22 cellular contexts compared by ENCODE assay signal in the genomic region with DNA sequence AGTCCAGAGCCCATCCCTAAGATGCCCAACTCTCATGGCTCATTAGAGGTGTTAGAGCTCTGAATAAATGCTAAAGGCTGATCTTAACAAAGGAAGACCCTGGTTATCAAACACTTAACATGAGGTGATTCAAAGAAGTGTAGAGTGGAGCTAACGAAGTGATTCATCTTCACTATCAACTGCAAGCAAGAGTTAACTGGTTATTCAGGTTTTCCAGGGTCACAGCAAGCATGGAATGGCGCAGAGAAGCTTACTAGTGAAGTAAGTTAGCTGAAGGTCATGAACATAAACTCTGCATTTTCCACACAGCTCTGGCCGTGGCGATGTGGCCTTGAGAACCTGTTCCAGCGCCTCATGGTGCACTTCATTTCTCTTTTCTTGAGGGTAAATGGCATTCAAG. TPM values are rescaled to one million over a fixed set of nuclear protein-coding genes. Genes with fewer than 3 reads are reported as not detected.
DNase-seq lines count a peak whose midpoint lies in the region; ATAC-seq and TF ChIP-seq lines count a peak whose summit lies in the region.
"Had no signal": no experiment of that assay in that cellular context is flagged by ENCODE, and none has a peak within 500 bp of the region (broad histone marks: within the 10 kb centered on the region; RNA-seq: fewer than 3 reads in every experiment).

No MANE protein-coding gene starts in this region.

- no peak overlapping the region for H2BK5ac ChIP-seq in trophoblast cell (ENCODE audit: low read depth, low read length, poor library complexity)

- H3K79me2 ChIP-seq in PC-9 (ENCODE audit: low read depth) (peaks cover 57% of the 10 kb centered on the region), fibroblast of lung (ENCODE audit: control insufficient read depth, insufficient read depth, low read length) (peaks cover 67% of the 10 kb centered on the region), trophoblast cell (ENCODE audit: control insufficient read depth, insufficient read depth, low read length, poor library complexity) (no peaks in the 10 kb centered on the region)
- H3K79me2 ChIP-seq: parathyroid adenoma had no signal

- H2AFZ ChIP-seq in PC-9 (no peak overlapping the region), fibroblast of lung (ENCODE audit: low read length) (no peak overlapping the region), trophoblast cell (ENCODE audit: insufficient read depth, low read length, poor library complexity) (no peak overlapping the region)
- H2AFZ ChIP-seq: parathyroid adenoma had no signal

- BruUV-seq in PC-9 (replicated peaks; lab: Mats Ljungman, UMichigan): no TSS peak

- no peaks in the 10 kb centered on the region for H3K79me1 ChIP-seq in trophoblast cell (ENCODE audit: low read length)

- H4K8ac ChIP-seq in trophoblast cell (ENCODE audit: low read depth, low read length): no peak overlapping the region

- CTCF ChIA-PET in PC-9 (lab: Charles Lee): no interaction called here

- in situ Hi-C loops in brain microvascular endothelial cell (cut with HindIII; ENCODE audit: low pct_ligation_motif_present, low sequenced_read_pairs): no loop called here

- no peak for ATAC-seq in GM18498 (IDR thresholded peaks at IDR 0.05; ENCODE audit: unreplicated experiment)
- ATAC-seq: body of pancreas; natural killer cell treated with Interleukin-12 subunit alpha and Interleukin-12 subunit beta and Interleukin-15 and Interleukin-18, amount 100 ng/mL, for 72 hours; sciatic nerve; stimulated activated memory B cell treated with anti-CD40 and anti-IgM and Interleukin-4, amounts not matched to agents 10 μg/mL and 1 μg/mL and 100 μg/mL, for 72 hours; T-cell had no signal

- H4K20me1 ChIP-seq in PC-9 (ENCODE audit: insufficient read depth) (peaks cover 11% of the 10 kb centered on the region), fibroblast of lung (ENCODE audit: control insufficient read depth, extremely low read depth, insufficient read depth, low read length) (peaks cover 2% of the 10 kb centered on the region)

- TF ChIP-seq POLR2A in spleen (IDR thresholded peaks at IDR 0.05): no peak

- no peak overlapping the region for H2BK120ac ChIP-seq in trophoblast cell (ENCODE audit: insufficient read depth, low read length, poor library complexity)

- H3K27ac ChIP-seq in PC-9 (0 out of 2 replicates have a peak overlapping the region, but pooled peaks have one; percentile 20), fibroblast of lung (ENCODE audit: insufficient read depth, low read length) (peak overlapping the region; percentile 26), trophoblast cell (ENCODE audit: low read depth, low read length) (no peak overlapping the region), substantia nigra (ENCODE audit: low read depth, low read length, poor library complexity, severe bottlenecking) (no peak overlapping the region), spleen (peak overlapping the region in 3 of 8 donors; percentile 7 to 82 (median 62)), brain microvascular endothelial cell (no peak overlapping the region)
- H3K27ac ChIP-seq: body of pancreas, parathyroid adenoma, thyroid gland had no signal

- no peak for TF ChIP-seq CTCF in PC-9 (conservative IDR thresholded peaks at IDR 0.05)
- no peak for TF ChIP-seq CTCF in fibroblast of lung (conservative IDR thresholded peaks at IDR 0.05 in 1 of 2, IDR thresholded peaks at IDR 0.05 in 1 of 2; ENCODE audit: low read depth in 1 of 2, low read length in 2 of 2)
- no peak for TF ChIP-seq CTCF in spleen (IDR thresholded peaks at IDR 0.05 in 8 of 11, conservative IDR thresholded peaks at IDR 0.05 in 3 of 11)
- no peak for TF ChIP-seq CTCF in brain microvascular endothelial cell (IDR thresholded peaks at IDR 0.05; ENCODE audit: low read depth, low read length, missing control alignments)

- H2BK12ac ChIP-seq in trophoblast cell (ENCODE audit: low read length): no peak overlapping the region

- no peaks in the 10 kb centered on the region for H3K9me2 ChIP-seq in PC-9 (ENCODE audit: insufficient read depth)

- H3K4me2 ChIP-seq in PC-9: 0 out of 2 replicates have a peak overlapping the region, but pooled peaks have one; percentile 15
- peak overlapping the region; percentile 28 for H3K4me2 ChIP-seq in fibroblast of lung (ENCODE audit: extremely low read depth, insufficient read depth, low read length)
- H3K4me2 ChIP-seq in trophoblast cell (ENCODE audit: low read length): no peak overlapping the region

- no peak overlapping the region for H3K18ac ChIP-seq in trophoblast cell (ENCODE audit: low read length)

- DNase-seq in EH (ENCODE audit: low read depth) (peak; percentile 35), PC-9 (peak; percentile 35 to 68), fibroblast of lung (ENCODE audit: low read depth in 2 of 2) (no peak), trophoblast cell (peak; percentile 72 to 87), substantia nigra (lab: John Stamatoyannopoulos, UW) (no peak), spleen (no peak), brain microvascular endothelial cell (no peak)
- DNase-seq: activated CD4-positive, alpha-beta T cell treated with anti-CD3 and anti-CD28 coated beads, Interleukin-2, amount 50 U/mL, for 1 hour; body of pancreas; CD4-positive, alpha-beta T cell; NCI-H1417 treated with DMSO at 0.1 percent for 48 hours; NCI-H2107; NCI-H774; SIG-M5; T-cell; thyroid gland had no signal

- H3K4ac ChIP-seq in trophoblast cell (ENCODE audit: low read depth, low read length): no peak overlapping the region

- WGBS in trophoblast cell (ENCODE audit: extremely low coverage, insufficient coverage, insufficient read length): no CpG with 5 or more reads among the region's 5 CpGs
- 72 to 81% (median 78%) methylated on average over 5 of the region's 5 CpGs for WGBS in spleen, 5 donors

- POLR2A ChIA-PET in PC-9 (lab: Charles Lee; ENCODE audit: unreplicated experiment): interaction anchor here (0.6 kb wide), 2 partner anchors 510 to 709 kb away, joined by 5 to 7 read pairs; no protein-coding TSS in a partner anchor

- no peak overlapping the region for H3K4me3 ChIP-seq in PC-9
- peak overlapping the region in 1 of 4 experiments; percentile 14 for H3K4me3 ChIP-seq in fibroblast of lung (replicated peaks in 1 of 4; ENCODE audit: control extremely low read depth in 1 of 4, insufficient read depth in 1 of 4, low read depth in 3 of 4, low read length in 4 of 4)
- H3K4me3 ChIP-seq in trophoblast cell (ENCODE audit: low read depth, low read length): no peak overlapping the region
- H3K4me3 ChIP-seq in spleen: no peak overlapping the region
- H3K4me3 ChIP-seq in brain microvascular endothelial cell (ENCODE audit: low read depth, low read length): no peak overlapping the region
- H3K4me3 ChIP-seq: body of pancreas, thyroid gland had no signal

- H4K91ac ChIP-seq in trophoblast cell (ENCODE audit: low read depth, low read length): no peak overlapping the region

- H3K9ac ChIP-seq in fibroblast of lung (ENCODE audit: insufficient read depth, low read length) (no peak overlapping the region), trophoblast cell (ENCODE audit: low read length) (no peak overlapping the region)
- H3K9ac ChIP-seq: parathyroid adenoma had no signal

- H2AK5ac ChIP-seq in trophoblast cell (ENCODE audit: low read length): no peak overlapping the region

- no peaks in the 10 kb centered on the region for H3K27me3 ChIP-seq in PC-9 (ENCODE audit: insufficient read depth, low read depth)
- no peaks in the 10 kb centered on the region for H3K27me3 ChIP-seq in fibroblast of lung (ENCODE audit: control insufficient read depth, insufficient read depth, low read length)
- H3K27me3 ChIP-seq in trophoblast cell (ENCODE audit: insufficient read depth, low read length): no peaks in the 10 kb centered on the region
- no peaks in the 10 kb centered on the region for H3K27me3 ChIP-seq in spleen (replicated peaks in 1 of 7)
- H3K27me3 ChIP-seq in brain microvascular endothelial cell (replicated peaks): no peaks in the 10 kb centered on the region
- H3K27me3 ChIP-seq: body of pancreas, thyroid gland had no signal

- intact Hi-C loops in PC-9 (cut with micrococcal nuclease; ENCODE audit: unreplicated experiment) (loop anchor here (1.0 kb wide), 1 partner anchor 9 kb away; no protein-coding TSS in a partner anchor), spleen (cut with DNase I; ENCODE audit: low total_unique reads) (no loop called here)

- peaks cover 59% of the 10 kb centered on the region; the same call in 1 of the 2 replicates for H3F3A ChIP-seq in PC-9 (ENCODE audit: insufficient read depth, low read depth)

- no peak overlapping the region for H3K23ac ChIP-seq in trophoblast cell (ENCODE audit: low read length)

- no peak overlapping the region for H4K12ac ChIP-seq in trophoblast cell (ENCODE audit: low read depth, low read length)

- H3K9me3 ChIP-seq in PC-9 (ENCODE audit: insufficient read depth, low read depth): no peaks in the 10 kb centered on the region
- H3K9me3 ChIP-seq in fibroblast of lung (ENCODE audit: control insufficient read depth, insufficient read depth, low read depth, low read length): no peaks in the 10 kb centered on the region
- no peaks in the 10 kb centered on the region for H3K9me3 ChIP-seq in trophoblast cell (ENCODE audit: insufficient read depth, low read depth, low read length)
- H3K9me3 ChIP-seq in spleen: no peaks in the 10 kb centered on the region
- H3K9me3 ChIP-seq: body of pancreas, thyroid gland had no signal

- H3K4me1 ChIP-seq in PC-9 (replicated peaks; ENCODE audit: insufficient read depth): peaks cover 47% of the 10 kb centered on the region
- H3K4me1 ChIP-seq in fibroblast of lung (ENCODE audit: control insufficient read depth, extremely low read depth, insufficient read depth, low read length): peaks cover 51% of the 10 kb centered on the region
- peaks cover 0 to 5% of the 10 kb centered on the region in 2 experiments for H3K4me1 ChIP-seq in trophoblast cell (ENCODE audit: control insufficient read depth in 1 of 2, insufficient read depth in 2 of 2, low read length in 2 of 2)
- H3K4me1 ChIP-seq in spleen: peaks cover 0 to 29% (median 0%) of the 10 kb centered on the region in 6 donors
- H3K4me1 ChIP-seq: parathyroid adenoma, thyroid gland had no signal

- no peak overlapping the region for H3K14ac ChIP-seq in trophoblast cell (ENCODE audit: low read length)

- H3K36me3 ChIP-seq in PC-9 (ENCODE audit: low read depth) (peaks cover 72% of the 10 kb centered on the region), fibroblast of lung (ENCODE audit: control insufficient read depth, insufficient read depth, low read length) (peaks cover 21% of the 10 kb centered on the region), trophoblast cell (ENCODE audit: control insufficient read depth in 1 of 2, insufficient read depth in 2 of 2, low read length in 2 of 2) (peaks cover 14 to 33% of the 10 kb centered on the region in 2 experiments), spleen (peaks cover 0 to 26% (median 0%) of the 10 kb centered on the region in 6 donors), brain microvascular endothelial cell (replicated peaks) (peaks cover 68% of the 10 kb centered on the region)
- H3K36me3 ChIP-seq: thyroid gland had no signal

RNA-seq across cellular contexts. Expression of gene RND3, which starts 17.0 kb away (rescaled TPM):
- total RNA-seq in PC-9 (2021) (72.9 and 99.1 TPM in 2 replicates), fibroblast of lung (559 and 1,405 TPM in 2 replicates), spleen (10 to 100 TPM; 54.1 to 97.0 (median 62.2) TPM)
- polyA plus RNA-seq in fibroblast of lung (363 and 403 TPM in 2 replicates), spleen (10 to 100 TPM; 10.3 to 17.1 (median 10.6) TPM)
- polyA plus RNA-seq in fibroblast of lung (2012): 306 and 351 TPM in 2 replicates
- polyA minus RNA-seq in fibroblast of lung (ENCODE audit: low replicate concordance): 170 and 247 TPM in 2 replicates
- 71.5 and 74.8 TPM in 2 replicates for polyA plus RNA-seq in trophoblast cell (2013)
- total RNA-seq: CD4-positive, alpha-beta T cell; natural killer cell treated with Interleukin-12 subunit alpha and Interleukin-12 subunit beta and Interleukin-15 and Interleukin-18, amount 100 ng/mL, for 72 hours; OCI-LY7 had no signal

Comparison
In these comparisons a context has a peak if more than half of its experiments do, and no peak if none do; other contexts are left out.
1. DNase-seq: peak in EH (single experiment), PC-9 (2 of 2) and trophoblast cell (2 of 2); none in fibroblast of lung (0 of 2), substantia nigra (0 of 49), spleen (single experiment) and brain microvascular endothelial cell (single experiment).
2. H3K27ac ChIP-seq: peak in PC-9 (single experiment) and fibroblast of lung (single experiment); none in trophoblast cell (single experiment), substantia nigra (single experiment) and brain microvascular endothelial cell (single experiment).